ENCODE assay signal across 14 cellular contexts in the genomic region with DNA sequence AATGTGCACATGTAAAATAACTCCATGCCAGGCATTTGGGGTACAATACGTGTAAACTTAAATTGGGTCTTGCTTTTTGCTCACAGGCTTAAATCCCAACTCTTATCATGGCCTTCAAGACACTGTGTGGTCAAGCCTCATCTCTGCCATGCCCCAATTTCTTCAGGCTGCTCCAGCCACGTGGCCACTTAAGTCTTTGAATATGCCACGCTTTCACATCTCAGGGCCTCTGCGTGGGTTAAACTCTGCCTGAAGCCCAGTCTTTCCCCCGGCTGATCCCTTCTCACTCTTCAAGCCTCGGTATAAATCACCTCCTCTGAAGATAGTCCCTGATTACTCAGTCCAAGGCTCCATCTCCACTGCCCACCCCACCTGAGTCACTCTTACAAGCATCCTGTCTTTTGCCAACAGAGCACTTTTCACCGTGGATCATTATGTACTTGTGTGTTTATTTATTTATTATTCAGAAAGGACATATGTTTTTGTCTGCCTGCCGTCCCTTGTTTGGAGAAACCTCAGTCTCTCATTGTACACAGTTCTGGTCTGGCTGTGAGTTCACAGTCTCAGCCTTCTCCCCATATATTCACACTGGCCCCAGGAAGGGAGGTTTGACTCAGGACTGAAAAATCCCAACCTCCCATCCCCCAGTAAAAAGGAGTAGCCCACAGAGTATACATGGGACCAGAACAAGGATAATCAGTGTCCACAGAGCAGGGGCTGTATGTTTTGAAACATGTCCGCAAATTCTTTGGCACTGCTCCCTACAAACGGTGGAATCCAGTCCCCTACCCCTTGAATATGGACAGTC.
A peak's percentile ranks its signal among the peaks of the same experiment; 100 is the strongest.
DNase-seq lines count a peak whose midpoint lies in the region; FAIRE-seq and TF ChIP-seq lines count a peak whose summit lies in the region.
"Had no signal": no experiment of that assay in that cellular context is flagged by ENCODE, and none has a peak within 500 bp of the region (broad histone marks: within the 10 kb centered on the region; RNA-seq: fewer than 3 reads in every experiment).

No MANE protein-coding gene starts in this region.

- H4K8ac ChIP-seq in trophoblast cell (ENCODE audit: low read depth, low read length): peak overlapping the region; percentile 18

- peak overlapping the region; percentile 74 for H4K91ac ChIP-seq in trophoblast cell (ENCODE audit: low read depth, low read length)

- H2AFZ ChIP-seq in trophoblast cell (ENCODE audit: insufficient read depth, low read length, poor library complexity): peak overlapping the region; percentile 31

- no peak overlapping the region for H3K4ac ChIP-seq in trophoblast cell (ENCODE audit: low read depth, low read length)

- FAIRE-seq in H54 (lab: Jason Lieb, UNC): no peak

- H3K23ac ChIP-seq in trophoblast cell (ENCODE audit: low read length): no peak overlapping the region

- H2BK12ac ChIP-seq in trophoblast cell (ENCODE audit: low read length): peak overlapping the region; percentile 35

- H3K14ac ChIP-seq in trophoblast cell (ENCODE audit: low read length): no peak overlapping the region

- WGBS in trophoblast cell (ENCODE audit: extremely low coverage, insufficient coverage, insufficient read length): no CpG with 5 or more reads among the region's 10 CpGs

- no peaks in the 10 kb centered on the region for H3K27me3 ChIP-seq in trophoblast cell (ENCODE audit: insufficient read depth, low read length)
- no peaks in the 10 kb centered on the region for H3K27me3 ChIP-seq in CD4-positive, alpha-beta memory T cell (ENCODE audit: insufficient read depth, low read length)
- H3K27me3 ChIP-seq: testis had no signal

- H3K4me3 Mint-ChIP-seq in CD4-positive, alpha-beta memory T cell: no peak overlapping the region
- H3K4me3 Mint-ChIP-seq: activated CD4-positive, alpha-beta memory T cell treated with anti-CD3 and anti-CD28 coated beads, Interleukin-2, amount 10 ng/mL, durations not matched to agents 7 days and 5 days; activated naive CD8-positive, alpha-beta T cell had no signal

- peak overlapping the region; percentile 41 for H3K27ac ChIP-seq in trophoblast cell (ENCODE audit: low read depth, low read length)
- H3K27ac ChIP-seq in CD4-positive, alpha-beta memory T cell (ENCODE audit: low read depth, low read length): no peak overlapping the region
- H3K27ac ChIP-seq: testis had no signal

- TF ChIP-seq CTCF in fibroblast of pulmonary artery (IDR thresholded peaks at IDR 0.05; ENCODE audit: low read length, missing control alignments) (no peak), GM10248 (IDR thresholded peaks at IDR 0.05; ENCODE audit: control extremely low read depth, extremely low read depth, low read depth, missing control alignments) (no peak)

- no peaks in the 10 kb centered on the region for H3K4me1 Mint-ChIP-seq in CD4-positive, alpha-beta memory T cell
- H3K4me1 Mint-ChIP-seq: activated CD4-positive, alpha-beta memory T cell treated with anti-CD3 and anti-CD28 coated beads, Interleukin-2, amount 10 ng/mL, durations not matched to agents 7 days and 5 days had no signal

- peaks cover 13 to 20% of the 10 kb centered on the region in 2 experiments for H3K4me1 ChIP-seq in trophoblast cell (ENCODE audit: control insufficient read depth in 1 of 2, insufficient read depth in 2 of 2, low read length in 2 of 2)
- no peaks in the 10 kb centered on the region for H3K4me1 ChIP-seq in CD4-positive, alpha-beta memory T cell (ENCODE audit: insufficient read depth, low read length)
- H3K4me1 ChIP-seq: testis had no signal

- CTCF ChIA-PET in CD4-positive, alpha-beta memory T cell (lab: Charles Lee; ENCODE audit: partially characterized antibody): no interaction called here
- CTCF ChIA-PET in GM10248 (lab: Yijun Ruan, JAX): no interaction called here

- H3K9me3 Mint-ChIP-seq in CD4-positive, alpha-beta memory T cell: peaks cover 0 to 6% (median under 1%) of the 10 kb centered on the region in 8 donors

- no peak overlapping the region for H3K4me3 ChIP-seq in fibroblast of pulmonary artery (replicated peaks; ENCODE audit: low read depth, low read length)
- no peak overlapping the region for H3K4me3 ChIP-seq in trophoblast cell (ENCODE audit: low read depth, low read length)
- H3K4me3 ChIP-seq in CD4-positive, alpha-beta memory T cell (ENCODE audit: low read length in 2 of 2): no peak overlapping the region
- H3K4me3 ChIP-seq: testis had no signal

- H3K79me2 ChIP-seq in trophoblast cell (ENCODE audit: control insufficient read depth, insufficient read depth, low read length, poor library complexity): no peaks in the 10 kb centered on the region

- peak; percentile 53 for DNase-seq in H54 (ENCODE audit: insufficient read length, low spot score)
- DNase-seq in SW 1271 (lab: John Stamatoyannopoulos, UW): peak; percentile 56 to 60
- DNase-seq in fibroblast of pulmonary artery (ENCODE audit: low read depth): peak; percentile 83
- no peak for DNase-seq in trophoblast cell
- DNase-seq in NCI-H526 (lab: John Stamatoyannopoulos, UW): no peak
- no peak for DNase-seq in C1 segment of cervical spinal cord (lab: John Stamatoyannopoulos, UW)
- no peak for DNase-seq in CD4-positive, alpha-beta memory T cell
- DNase-seq in GM10248 (ENCODE audit: extremely low spot score): no peak
- DNase-seq: activated CD4-positive, alpha-beta memory T cell treated with anti-CD3 and anti-CD28 coated beads, Interleukin-2, amount 10 ng/mL, durations not matched to agents 7 days and 5 days; DND-41; KBM-7; left colon; testis had no signal

- peak overlapping the region; percentile 20 for H2BK120ac ChIP-seq in trophoblast cell (ENCODE audit: insufficient read depth, low read length, poor library complexity)

- TF ChIP-seq POLR2A in H54 (IDR thresholded peaks at IDR 0.05; ENCODE audit: low read depth, low read length): no peak

- H3K9ac ChIP-seq in trophoblast cell (ENCODE audit: low read length): no peak overlapping the region

- no peak overlapping the region for H2BK5ac ChIP-seq in trophoblast cell (ENCODE audit: low read depth, low read length, poor library complexity)

- H4K12ac ChIP-seq in trophoblast cell (ENCODE audit: low read depth, low read length): no peak overlapping the region

- peaks cover 5 to 12% of the 10 kb centered on the region in 2 donors for H3K27me3 Mint-ChIP-seq in CD4-positive, alpha-beta memory T cell
- H3K27me3 Mint-ChIP-seq: activated CD4-positive, alpha-beta memory T cell treated with anti-CD3 and anti-CD28 coated beads, Interleukin-2, amount 10 ng/mL, durations not matched to agents 7 days and 5 days; activated naive CD8-positive, alpha-beta T cell had no signal

- intact Hi-C loops in CD4-positive, alpha-beta memory T cell (cut with micrococcal nuclease): no loop called here

- no peaks in the 10 kb centered on the region for H3K36me3 Mint-ChIP-seq in CD4-positive, alpha-beta memory T cell
- H3K36me3 Mint-ChIP-seq: activated naive CD8-positive, alpha-beta T cell had no signal

- H2AK5ac ChIP-seq in trophoblast cell (ENCODE audit: low read length): no peak overlapping the region

- POLR2A ChIA-PET in CD4-positive, alpha-beta memory T cell (lab: Charles Lee; ENCODE audit: partially characterized antibody): no interaction called here
- POLR2A ChIA-PET in GM10248 (lab: Yijun Ruan, JAX): no interaction called here

- H3K79me1 ChIP-seq in trophoblast cell (ENCODE audit: low read length): peaks cover 4% of the 10 kb centered on the region

- H3K4me2 ChIP-seq in trophoblast cell (ENCODE audit: low read length): no peak overlapping the region

- H3K36me3 ChIP-seq in trophoblast cell (ENCODE audit: control insufficient read depth in 1 of 2, insufficient read depth in 2 of 2, low read length in 2 of 2): no peaks in the 10 kb centered on the region
- no peaks in the 10 kb centered on the region for H3K36me3 ChIP-seq in CD4-positive, alpha-beta memory T cell (ENCODE audit: insufficient read depth, low read length)

- H3K9me3 ChIP-seq in trophoblast cell (ENCODE audit: insufficient read depth, low read depth, low read length): no peaks in the 10 kb centered on the region
- H3K9me3 ChIP-seq in CD4-positive, alpha-beta memory T cell (ENCODE audit: control insufficient read depth in 1 of 2, low read length in 2 of 2): no peaks in the 10 kb centered on the region
- H3K9me3 ChIP-seq: testis had no signal

- H3K27ac Mint-ChIP-seq in CD4-positive, alpha-beta memory T cell: no peak overlapping the region
- H3K27ac Mint-ChIP-seq: activated CD4-positive, alpha-beta memory T cell treated with anti-CD3 and anti-CD28 coated beads, Interleukin-2, amount 10 ng/mL, durations not matched to agents 7 days and 5 days; activated naive CD8-positive, alpha-beta T cell had no signal

- peak overlapping the region; percentile 47 for H3K18ac ChIP-seq in trophoblast cell (ENCODE audit: low read length)

Comparison
In these comparisons a context has a peak if more than half of its experiments do, and no peak if none do; other contexts are left out.
1. DNase-seq: peak in H54 (single experiment), SW 1271 (2 of 2) and fibroblast of pulmonary artery (single experiment); none in trophoblast cell (0 of 2), NCI-H526 (0 of 2), C1 segment of cervical spinal cord (0 of 14), CD4-positive, alpha-beta memory T cell (0 of 5) and GM10248 (single experiment).